In the genomic region with DNA sequence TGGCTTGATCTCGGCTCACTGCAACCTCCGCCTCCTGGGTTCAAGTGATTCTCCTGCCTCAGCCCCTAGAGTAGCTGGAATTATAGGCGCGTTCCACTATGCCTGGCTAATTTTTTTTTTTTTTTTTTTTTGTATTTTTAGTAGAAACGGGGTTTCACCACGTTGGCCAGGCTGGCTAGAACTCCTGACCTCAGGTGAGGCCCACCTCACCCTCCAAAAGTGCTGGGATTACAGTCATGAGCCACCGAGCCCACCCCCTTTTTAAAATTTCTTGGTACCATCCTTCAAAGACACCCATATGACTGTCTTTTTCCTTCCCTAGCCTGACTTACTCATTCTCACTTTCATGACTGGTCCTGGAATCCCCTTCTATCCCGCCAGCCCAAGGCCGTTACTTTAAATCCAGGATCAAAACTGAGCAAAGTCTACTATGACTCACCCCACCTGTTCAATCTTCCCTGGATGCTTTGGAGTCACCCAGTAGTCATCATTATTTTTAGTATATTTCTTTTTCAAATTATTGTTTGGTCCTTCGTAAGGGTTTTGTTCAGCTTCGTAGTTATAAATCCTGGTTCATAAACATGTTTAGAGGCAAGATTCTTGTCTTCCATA, we compare ENCODE assay signal across 14 cellular contexts. TPM values are rescaled to one million over a fixed set of nuclear protein-coding genes. Genes with fewer than 3 reads are reported as not detected.
DNase-seq lines count a peak whose midpoint lies in the region; ATAC-seq and TF ChIP-seq lines count a peak whose summit lies in the region.
"Had no signal": no experiment of that assay in that cellular context is flagged by ENCODE, and none has a peak within 500 bp of the region (broad histone marks: within the 10 kb centered on the region; RNA-seq: fewer than 3 reads in every experiment).

No MANE protein-coding gene starts in this region.

- H3K27me3 ChIP-seq in breast epithelium: no peaks in the 10 kb centered on the region
- no peaks in the 10 kb centered on the region for H3K27me3 ChIP-seq in hepatocyte
- H3K27me3 ChIP-seq: stomach had no signal

- ATAC-seq in T-helper 17 cell (no peak), GM19452 (IDR thresholded peaks at IDR 0.05; ENCODE audit: unreplicated experiment) (no peak), HG02938 (IDR thresholded peaks at IDR 0.05; ENCODE audit: unreplicated experiment) (no peak)
- no peak for ATAC-seq in stimulated activated naive CD8-positive, alpha-beta T cell treated with anti-CD3 and anti-CD28 coated beads, Interleukin-15, amount 100 ng/mL, for 72 hours

- H3K36me3 Mint-ChIP-seq in MCF 10A (ENCODE audit: insufficient read depth, unreplicated experiment) (peaks cover 25% of the 10 kb centered on the region), T-helper 17 cell (ENCODE audit: low read depth) (no peaks in the 10 kb centered on the region)
- H3K36me3 Mint-ChIP-seq: mesothelial cell of epicardium had no signal

- H3K4me1 ChIP-seq in breast epithelium (no peaks in the 10 kb centered on the region), hepatocyte (ENCODE audit: insufficient read depth) (peaks cover 21% of the 10 kb centered on the region)

- H3K27me3 Mint-ChIP-seq in MCF 10A (ENCODE audit: insufficient read depth, unreplicated experiment): no peaks in the 10 kb centered on the region
- H3K27me3 Mint-ChIP-seq in T-helper 17 cell: no peaks in the 10 kb centered on the region
- H3K27me3 Mint-ChIP-seq in stimulated activated naive CD8-positive, alpha-beta T cell treated with anti-CD3 and anti-CD28 coated beads, Interleukin-15, amount 100 ng/mL, for 72 hours: no peaks in the 10 kb centered on the region

- peaks cover 32% of the 10 kb centered on the region for H4K20me1 ChIP-seq in hepatocyte (ENCODE audit: insufficient read depth, poor library complexity, severe bottlenecking)

- no TSS peak for BruUV-seq in MCF 10A (replicated peaks; lab: Mats Ljungman, UMichigan)

- no peaks in the 10 kb centered on the region for H3K9me3 Mint-ChIP-seq in MCF 10A (ENCODE audit: unreplicated experiment)
- no peaks in the 10 kb centered on the region for H3K9me3 Mint-ChIP-seq in stimulated activated naive CD8-positive, alpha-beta T cell treated with anti-CD3 and anti-CD28 coated beads, Interleukin-15, amount 100 ng/mL, for 72 hours
- H3K9me3 Mint-ChIP-seq: mesothelial cell of epicardium had no signal

- DNase-seq in MCF 10A (ENCODE audit: unreplicated experiment) (peak; percentile 36), breast epithelium (ENCODE audit: low spot score in 2 of 2) (no peak), T-helper 17 cell (no peak), hepatocyte (ENCODE audit: low spot score) (peak; percentile 69), KBM-7 (no peak)
- DNase-seq in stimulated activated naive CD8-positive, alpha-beta T cell treated with anti-CD3 and anti-CD28 coated beads, Interleukin-15, amount 100 ng/mL, for 72 hours: no peak
- DNase-seq: NCI-H2081; psoas muscle; stimulated activated CD4-positive, alpha-beta T cell treated with anti-CD3 and anti-CD28 coated beads, Interleukin-2, amount 100 ng/mL, for 24 hours; stomach had no signal

- WGBS in hepatocyte (ENCODE audit: low lambda C conversion rate, missing lambda C conversion rate): 75% methylated on average over 10 of the region's 11 CpGs

- H3K9me2 ChIP-seq in hepatocyte (replicated peaks; ENCODE audit: insufficient read depth): no peaks in the 10 kb centered on the region

- H3K9me3 ChIP-seq in breast epithelium: no peaks in the 10 kb centered on the region
- no peaks in the 10 kb centered on the region for H3K9me3 ChIP-seq in T-helper 17 cell (ENCODE audit: control insufficient read depth, low read length, poor library complexity, severe bottlenecking)
- no peaks in the 10 kb centered on the region for H3K9me3 ChIP-seq in hepatocyte (ENCODE audit: low read depth)
- H3K9me3 ChIP-seq: psoas muscle, stomach had no signal

- peaks cover 32% of the 10 kb centered on the region for H3K79me2 ChIP-seq in hepatocyte

- no peak for TF ChIP-seq POLR2A in breast epithelium (IDR thresholded peaks at IDR 0.05)

- H3K27ac Mint-ChIP-seq in MCF 10A (ENCODE audit: low read depth, unreplicated experiment): no peak overlapping the region
- H3K27ac Mint-ChIP-seq in T-helper 17 cell: peak overlapping the region; percentile 97
- no peak overlapping the region for H3K27ac Mint-ChIP-seq in stimulated activated naive CD8-positive, alpha-beta T cell treated with anti-CD3 and anti-CD28 coated beads, Interleukin-15, amount 100 ng/mL, for 72 hours

- H3K36me3 ChIP-seq in breast epithelium: no peaks in the 10 kb centered on the region
- no peaks in the 10 kb centered on the region for H3K36me3 ChIP-seq in hepatocyte (replicated peaks; ENCODE audit: insufficient read depth, low read depth)
- H3K36me3 ChIP-seq: stomach had no signal

- CTCF ChIA-PET in MCF 10A (lab: Yijun Ruan, JAX): interaction anchor here (0.6 to 1.1 kb wide), 2 partner anchors 112 to 285 kb away, joined by 3 to 5 read pairs; a partner anchor contains a TSS

- intact Hi-C loops in MCF 10A (cut with micrococcal nuclease): no loop called here
- intact Hi-C loops in breast epithelium (cut with DNase I; ENCODE audit: low total_unique reads): no loop called here

- H2AFZ ChIP-seq in hepatocyte: no peak overlapping the region

- H3K27ac ChIP-seq in breast epithelium: no peak overlapping the region
- peak overlapping the region; percentile 100 for H3K27ac ChIP-seq in hepatocyte
- H3K27ac ChIP-seq: epithelial cell of prostate, psoas muscle had no signal

- H3K4me2 ChIP-seq in hepatocyte: no peak overlapping the region

- POLR2A ChIA-PET in MCF 10A (lab: Yijun Ruan, JAX): interaction anchor here (0.7 to 0.9 kb wide), 2 partner anchors 12 to 14 kb away, joined by 3 read pairs; no protein-coding TSS in a partner anchor

- H3K4me3 ChIP-seq in breast epithelium (no peak overlapping the region), hepatocyte (no peak overlapping the region)

- TF ChIP-seq CTCF in MCF 10A (IDR thresholded peaks at IDR 0.05; ENCODE audit: unreplicated experiment): no peak
- TF ChIP-seq CTCF in breast epithelium (IDR thresholded peaks at IDR 0.05): no peak
- TF ChIP-seq CTCF in hepatocyte (IDR thresholded peaks at IDR 0.05; ENCODE audit: poor library complexity): no peak

- peaks cover 29% of the 10 kb centered on the region for H3K4me1 Mint-ChIP-seq in MCF 10A (ENCODE audit: insufficient read depth, unreplicated experiment)
- peaks cover 26% of the 10 kb centered on the region for H3K4me1 Mint-ChIP-seq in T-helper 17 cell
- H3K4me1 Mint-ChIP-seq in stimulated activated naive CD8-positive, alpha-beta T cell treated with anti-CD3 and anti-CD28 coated beads, Interleukin-15, amount 100 ng/mL, for 72 hours: peaks cover 45% of the 10 kb centered on the region

- in situ Hi-C loops in KBM-7 (cut with MboI; ENCODE audit: low pct_unique_long_range_greater_than_20kb, low sequenced_read_pairs): no loop called here

- H3K4me3 Mint-ChIP-seq in MCF 10A (ENCODE audit: unreplicated experiment): peak overlapping the region; percentile 92
- H3K4me3 Mint-ChIP-seq in T-helper 17 cell: no peak overlapping the region
- H3K4me3 Mint-ChIP-seq in stimulated activated naive CD8-positive, alpha-beta T cell treated with anti-CD3 and anti-CD28 coated beads, Interleukin-15, amount 100 ng/mL, for 72 hours: peak overlapping the region; percentile 40 to 55

RNA-seq across cellular contexts. Expression of a gene that starts 1.2 kb away (rescaled TPM):
- total RNA-seq in MCF 10A (2022): 310 and 374 TPM in 2 replicates
- total RNA-seq in breast epithelium: 100 to 1,000 TPM; 109 to 150 (median 118) TPM
- total RNA-seq in T-helper 17 cell: 10 to 100 TPM; 80.0 to 91.6 TPM
- 267 and 282 TPM in 2 replicates for total RNA-seq in hepatocyte
- polyA plus RNA-seq in hepatocyte: 269 and 278 TPM in 2 replicates

Comparison
In these comparisons a context has a peak if more than half of its experiments do, and no peak if none do; other contexts are left out.
1. DNase-seq: peak in MCF 10A (single experiment) and hepatocyte (single experiment); none in breast epithelium (0 of 2), T-helper 17 cell (0 of 3), stimulated activated naive CD8-positive, alpha-beta T cell treated with anti-CD3 and anti-CD28 coated beads, Interleukin-15, amount 100 ng/mL, for 72 hours (0 of 2) and KBM-7 (single experiment).